Comparison of ENCODE assay signal across 1 cellular context in genomic region chr14:74258705-74259035, GRCh38.
TF ChIP-seq lines count a peak whose summit lies in the region.

No MANE protein-coding gene starts in this region.

TF ChIP-seq in H1, 55 proteins besides CTCF, POLR2A, EP300 and RAD21:
- peak; percentile 51; the same call in 1 of the 2 replicates for TF ChIP-seq SUZ12 (IDR thresholded peaks at IDR 0.05; ENCODE audit: low read length)
- no peak for TF ChIP-seq JUN (IDR thresholded peaks at IDR 0.05; ENCODE audit: low read depth, low read length)
